Comparison of ENCODE assay signal across 8 cellular contexts in the genomic region with DNA sequence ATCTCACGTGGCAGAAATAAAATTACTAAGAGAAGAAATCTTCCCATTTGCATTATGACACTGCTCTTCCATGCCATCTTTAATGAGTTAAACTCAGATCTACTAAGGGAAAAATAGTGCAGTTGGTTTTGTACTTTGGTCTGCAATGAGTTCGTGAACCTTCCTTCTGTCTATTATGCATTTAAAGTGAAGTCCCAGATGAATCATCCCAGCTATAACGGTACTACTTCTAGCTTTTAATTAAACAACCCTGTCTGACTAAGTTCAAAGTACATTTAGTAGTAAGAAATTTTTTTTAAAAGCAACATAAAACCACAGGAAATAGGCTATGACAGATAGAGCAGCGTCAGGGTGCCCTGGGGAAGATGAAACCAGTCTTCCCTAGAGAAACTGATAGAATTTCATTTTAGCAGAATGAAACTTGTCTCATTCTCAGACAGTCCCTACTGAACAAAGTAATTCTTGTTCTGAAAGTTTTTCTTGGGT. TPM values are rescaled to one million over a fixed set of nuclear protein-coding genes. Genes with fewer than 3 reads are reported as not detected.
DNase-seq lines count a peak whose midpoint lies in the region; ATAC-seq lines count a peak whose summit lies in the region.

No MANE protein-coding gene starts in this region.

- no peak overlapping the region for H4K12ac ChIP-seq in trophoblast cell (ENCODE audit: low read depth, low read length)

- H3K27ac ChIP-seq in trophoblast cell (ENCODE audit: low read depth, low read length) = no peak overlapping the region

- H2BK120ac ChIP-seq in trophoblast cell (ENCODE audit: insufficient read depth, low read length, poor library complexity) = no peak overlapping the region

- POLR2A ChIA-PET in activated CD4-positive, alpha-beta memory T cell treated with anti-CD3 and anti-CD28 coated beads for 36 hours (lab: Charles Lee) = interaction anchor here (1.0 to 2.1 kb wide), 2 partner anchors 32 to 40 kb away, joined by 12 read pairs; partner anchors contain the start of gene BLMH

- H2AK5ac ChIP-seq in trophoblast cell (ENCODE audit: low read length) = no peak overlapping the region

- H3K27me3 Mint-ChIP-seq in activated CD4-positive, alpha-beta memory T cell treated with anti-CD3 and anti-CD28 coated beads for 36 hours = no peaks in the 10 kb centered on the region
- peaks cover 0 to 5% (median 0%) of the 10 kb centered on the region in 3 donors for H3K27me3 Mint-ChIP-seq in immature natural killer cell (ENCODE audit: low read depth in 3 of 3)

- no peak overlapping the region for H3K4me2 ChIP-seq in trophoblast cell (ENCODE audit: low read length)

- DNase-seq in GM03348 (ENCODE audit: low spot score) (peak; percentile 10), immature natural killer cell (peak; percentile 37 to 59 (median 41)), AG08396 (ENCODE audit: low spot score) (no peak), NCI-H2196 treated with DMSO at 0.1 percent for 48 hours (lab: John Stamatoyannopoulos, UW; ENCODE audit: unreplicated experiment) (no peak), trophoblast cell (no peak), NCI-H510A (lab: John Stamatoyannopoulos, UW) (no peak)
- peak; percentile 75 for DNase-seq in activated CD4-positive, alpha-beta memory T cell treated with anti-CD3 and anti-CD28 coated beads for 36 hours

- no peak overlapping the region for H4K8ac ChIP-seq in trophoblast cell (ENCODE audit: low read depth, low read length)

- CTCF ChIA-PET in activated CD4-positive, alpha-beta memory T cell treated with anti-CD3 and anti-CD28 coated beads for 36 hours (lab: Charles Lee) = interaction anchor here (0.6 to 10.6 kb wide), 7 partner anchors 32 to 237 kb away, joined by 3 to 137 read pairs (median 4); partner anchors contain the start of gene BLMH

- no peaks in the 10 kb centered on the region for H3K9me3 Mint-ChIP-seq in activated CD4-positive, alpha-beta memory T cell treated with anti-CD3 and anti-CD28 coated beads for 36 hours
- H3K9me3 Mint-ChIP-seq in immature natural killer cell = no peaks in the 10 kb centered on the region

- peaks cover 2% of the 10 kb centered on the region for H3K36me3 Mint-ChIP-seq in activated CD4-positive, alpha-beta memory T cell treated with anti-CD3 and anti-CD28 coated beads for 36 hours
- H3K36me3 Mint-ChIP-seq in immature natural killer cell = no peaks in the 10 kb centered on the region

- no peaks in the 10 kb centered on the region for H3K27me3 ChIP-seq in trophoblast cell (ENCODE audit: insufficient read depth, low read length)

- intact Hi-C loops in activated CD4-positive, alpha-beta memory T cell treated with anti-CD3 and anti-CD28 coated beads for 36 hours (cut with micrococcal nuclease) = loop anchor here (1.0 to 10.0 kb wide), 9 partner anchors 8 to 228 kb away; partner anchors contain the start of genes BLMH, CPD, NSRP1 and SLC6A4

- H2BK5ac ChIP-seq in trophoblast cell (ENCODE audit: low read depth, low read length, poor library complexity) = no peak overlapping the region

- peaks cover 51% of the 10 kb centered on the region for H3K4me1 Mint-ChIP-seq in activated CD4-positive, alpha-beta memory T cell treated with anti-CD3 and anti-CD28 coated beads for 36 hours (ENCODE audit: low read depth)
- peaks cover 27 to 31% of the 10 kb centered on the region in 2 donors for H3K4me1 Mint-ChIP-seq in immature natural killer cell

- no peaks in the 10 kb centered on the region for H3K79me2 ChIP-seq in trophoblast cell (ENCODE audit: control insufficient read depth, insufficient read depth, low read length, poor library complexity)

- H3K23ac ChIP-seq in trophoblast cell (ENCODE audit: low read length) = no peak overlapping the region

- no peak overlapping the region for H4K91ac ChIP-seq in trophoblast cell (ENCODE audit: low read depth, low read length)

- no peaks in the 10 kb centered on the region for H3K36me3 ChIP-seq in trophoblast cell (ENCODE audit: control insufficient read depth in 1 of 2, insufficient read depth in 2 of 2, low read length in 2 of 2)

- peaks cover 3% of the 10 kb centered on the region in 2 experiments for H3K4me1 ChIP-seq in trophoblast cell (ENCODE audit: control insufficient read depth in 1 of 2, insufficient read depth in 2 of 2, low read length in 2 of 2)

- ATAC-seq in HG03064 (IDR thresholded peaks at IDR 0.05; ENCODE audit: low read depth, unreplicated experiment) = peak; percentile 56

- H3K4me3 ChIP-seq in trophoblast cell (ENCODE audit: low read depth, low read length) = no peak overlapping the region

- no peak overlapping the region for H2BK12ac ChIP-seq in trophoblast cell (ENCODE audit: low read length)

- no peaks in the 10 kb centered on the region for H3K9me3 ChIP-seq in trophoblast cell (ENCODE audit: insufficient read depth, low read depth, low read length)

- no peak overlapping the region for H3K9ac ChIP-seq in trophoblast cell (ENCODE audit: low read length)

- H3K18ac ChIP-seq in trophoblast cell (ENCODE audit: low read length) = no peak overlapping the region

- H3K4me3 Mint-ChIP-seq in activated CD4-positive, alpha-beta memory T cell treated with anti-CD3 and anti-CD28 coated beads for 36 hours = peak overlapping the region; percentile 61
- H3K4me3 Mint-ChIP-seq in immature natural killer cell = peak overlapping the region; percentile 15 to 71 (median 62)

- no peak overlapping the region for H3K4ac ChIP-seq in trophoblast cell (ENCODE audit: low read depth, low read length)

- peaks cover 3% of the 10 kb centered on the region for H3K79me1 ChIP-seq in trophoblast cell (ENCODE audit: low read length)

- peak overlapping the region; percentile 84 for H3K27ac Mint-ChIP-seq in activated CD4-positive, alpha-beta memory T cell treated with anti-CD3 and anti-CD28 coated beads for 36 hours
- peak overlapping the region; percentile 50 to 83 (median 72) for H3K27ac Mint-ChIP-seq in immature natural killer cell

- WGBS in trophoblast cell (ENCODE audit: extremely low coverage, insufficient coverage, insufficient read length) = no CpG with 5 or more reads among the region's 4 CpGs

- H2AFZ ChIP-seq in trophoblast cell (ENCODE audit: insufficient read depth, low read length, poor library complexity) = no peak overlapping the region

- H3K14ac ChIP-seq in trophoblast cell (ENCODE audit: low read length) = no peak overlapping the region

RNA-seq across cellular contexts. Expression of gene TMIGD1, which starts 1.8 kb away (rescaled TPM):
- not detected for total RNA-seq in activated CD4-positive, alpha-beta memory T cell treated with anti-CD3 and anti-CD28 coated beads for 36 hours
- not detected for polyA plus RNA-seq in immature natural killer cell
- not detected in 2 replicates for polyA plus RNA-seq in trophoblast cell (2013)

RNA-seq across cellular contexts. Expression of gene BLMH, which starts 40.4 kb away (rescaled TPM):
- total RNA-seq in activated CD4-positive, alpha-beta memory T cell treated with anti-CD3 and anti-CD28 coated beads for 36 hours = 10 to 100 TPM; 47.0 to 49.6 TPM
- 10 to 100 TPM; 17.2 to 31.3 (median 27.5) TPM for polyA plus RNA-seq in immature natural killer cell
- polyA plus RNA-seq in trophoblast cell (2013) = 45.2 and 49.1 TPM in 2 replicates

RNA-seq across cellular contexts. Expression of gene CPD, which starts 46.6 kb away (rescaled TPM):
- total RNA-seq in activated CD4-positive, alpha-beta memory T cell treated with anti-CD3 and anti-CD28 coated beads for 36 hours = 10 to 100 TPM; 34.1 to 34.3 TPM
- polyA plus RNA-seq in immature natural killer cell = 10 to 100 TPM; 22.0 to 37.4 (median 24.8) TPM
- polyA plus RNA-seq in trophoblast cell (2013) = 22.0 and 22.6 TPM in 2 replicates

Comparison
In these comparisons a context has a peak if more than half of its experiments do, and no peak if none do; other contexts are left out.
1. DNase-seq: peak in GM03348 (single experiment), activated CD4-positive, alpha-beta memory T cell treated with anti-CD3 and anti-CD28 coated beads for 36 hours (single experiment) and immature natural killer cell (3 of 3); none in AG08396 (single experiment), NCI-H2196 treated with DMSO at 0.1 percent for 48 hours (single experiment), trophoblast cell (0 of 2) and NCI-H510A (single experiment).